15 cellular contexts compared by ENCODE assay signal in the genomic region with DNA sequence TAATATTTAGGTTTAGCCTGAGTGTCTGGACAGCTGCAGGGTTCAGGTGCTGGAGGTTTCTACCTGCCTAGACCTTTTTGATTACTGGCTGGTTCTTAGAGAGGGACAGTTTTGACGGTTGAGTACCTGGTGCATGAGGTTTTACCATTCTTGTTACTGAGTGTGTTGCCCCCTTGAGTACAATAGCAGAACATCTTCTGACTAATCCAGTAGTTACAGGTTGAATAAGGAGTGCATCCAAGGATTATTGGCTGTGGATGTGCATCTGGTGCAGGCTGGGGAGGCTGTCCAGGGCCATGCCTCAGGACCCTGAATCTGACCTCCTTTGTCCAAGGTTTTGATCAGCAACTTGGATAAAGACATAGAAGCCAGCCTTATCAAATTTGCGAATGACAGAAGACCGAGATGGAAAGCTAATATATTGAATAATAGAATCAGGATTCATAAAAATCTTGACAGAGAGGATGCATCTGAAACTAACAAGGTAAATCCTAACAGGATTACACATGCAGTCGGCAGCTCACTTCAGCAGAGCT. TPM values are rescaled to one million over a fixed set of nuclear protein-coding genes. Genes with fewer than 3 reads are reported as not detected.
DNase-seq lines count a peak whose midpoint lies in the region; FAIRE-seq and TF ChIP-seq lines count a peak whose summit lies in the region.
"Had no signal": no experiment of that assay in that cellular context is flagged by ENCODE, and none has a peak within 500 bp of the region (broad histone marks: within the 10 kb centered on the region; RNA-seq: fewer than 3 reads in every experiment).

No MANE protein-coding gene starts in this region.

- no peak overlapping the region for H3K27ac ChIP-seq in C4-2B
- H3K27ac ChIP-seq: hepatocyte had no signal

- TF ChIP-seq CTCF in C4-2B (conservative IDR thresholded peaks at IDR 0.05) (peak; percentile 33; the same call in 1 of the 2 replicates), HFFc6 (IDR thresholded peaks at IDR 0.05) (peak; percentile 71), brain (conservative IDR thresholded peaks at IDR 0.05) (peak; percentile 25 to 49)

- H3K4me1 Mint-ChIP-seq in HFFc6 (ENCODE audit: low read depth) (peaks cover 56% of the 10 kb centered on the region), brain (peaks cover 9% of the 10 kb centered on the region)

- TF ChIP-seq POLR2A in GM12892 (IDR thresholded peaks at IDR 0.05; ENCODE audit: low read depth, low read length) = no peak

- H3K27ac Mint-ChIP-seq in HFFc6 (no peak overlapping the region), brain (no peak overlapping the region)
- H3K27ac Mint-ChIP-seq: activated naive CD4-positive, alpha-beta T cell treated with anti-CD3 and anti-CD28 coated beads for 36 hours; natural killer cell treated with Interleukin-12 subunit alpha and Interleukin-12 subunit beta and Interleukin-15 and Interleukin-18, amount 100 ng/mL, for 72 hours had no signal

- H3K9me3 Mint-ChIP-seq in HFFc6 (peaks cover 17% of the 10 kb centered on the region), brain (peaks cover 11 to 22% (median 14%) of the 10 kb centered on the region in 5 experiments)

- H3K4me3 Mint-ChIP-seq in HFFc6 (peak overlapping the region; percentile 48; the same call in 1 of the 2 replicates), brain (no peak overlapping the region)
- H3K4me3 Mint-ChIP-seq: activated naive CD4-positive, alpha-beta T cell treated with anti-CD3 and anti-CD28 coated beads for 36 hours; natural killer cell treated with Interleukin-12 subunit alpha and Interleukin-12 subunit beta and Interleukin-15 and Interleukin-18, amount 100 ng/mL, for 72 hours had no signal

- H3K36me3 Mint-ChIP-seq in HFFc6 (ENCODE audit: low read depth) (peaks cover 21% of the 10 kb centered on the region), brain (no peaks in the 10 kb centered on the region)

- DNase-seq in HFFc6 = peak; percentile 48
- DNase-seq in left kidney (ENCODE audit: low read depth, low spot score) = peak; percentile 29
- no peak for DNase-seq in GM12892 (ENCODE audit: insufficient read length)
- DNase-seq in 8988T = no peak
- DNase-seq in cortex of kidney (lab: John Stamatoyannopoulos, UW) = no peak
- no peak for DNase-seq in KG1 (lab: John Stamatoyannopoulos, UW)
- DNase-seq: activated naive CD4-positive, alpha-beta T cell treated with anti-CD3 and anti-CD28 coated beads for 36 hours; NCI-H1048; NCI-H510A; stimulated activated naive CD8-positive, alpha-beta T cell treated with anti-CD3 and anti-CD28 coated beads, Interleukin-15, Interleukin-2, amounts not matched to agents 100 U/mL and 50 U/mL, for 24 hours had no signal

- H3K27me3 Mint-ChIP-seq in HFFc6 (ENCODE audit: insufficient read depth) = no peaks in the 10 kb centered on the region
- peaks cover 6% of the 10 kb centered on the region for H3K27me3 Mint-ChIP-seq in brain

- FAIRE-seq in GM12892 (lab: Jason Lieb, UNC) = no peak
- FAIRE-seq: TTC549 had no signal

RNA-seq across cellular contexts. Expression of a gene that starts 23.1 kb away (rescaled TPM):
- 10 to 100 TPM; 12.2 to 31.1 (median 16.9) TPM for total RNA-seq in HFFc6 (2021; fragmentation: NEBNext Ultra II Directional; extraction: Animal tissue kit (Norgen Biotek cat#: 25700))
- polyA plus RNA-seq in brain (ENCODE audit: insufficient read depth, low read depth, low replicate concordance) = 4.6 TPM
- not detected for polyA plus RNA-seq in GM12892 (2012; ENCODE audit: missing spikeins)
- total RNA-seq: activated naive CD4-positive, alpha-beta T cell treated with anti-CD3 and anti-CD28 coated beads for 36 hours; natural killer cell treated with Interleukin-12 subunit alpha and Interleukin-12 subunit beta and Interleukin-15 and Interleukin-18, amount 100 ng/mL, for 72 hours had no signal

Comparison
In these comparisons a context has a peak if more than half of its experiments do, and no peak if none do; other contexts are left out.
1. DNase-seq: peak in HFFc6 (single experiment) and left kidney (single experiment); none in GM12892 (single experiment), 8988T (single experiment), cortex of kidney (single experiment) and KG1 (single experiment).
2. Peak in every context shown above with its lines, with median percentiles within 50 percentile points of each other: CTCF ChIP-seq.